8 cellular contexts compared by ENCODE assay signal in the genomic region with DNA sequence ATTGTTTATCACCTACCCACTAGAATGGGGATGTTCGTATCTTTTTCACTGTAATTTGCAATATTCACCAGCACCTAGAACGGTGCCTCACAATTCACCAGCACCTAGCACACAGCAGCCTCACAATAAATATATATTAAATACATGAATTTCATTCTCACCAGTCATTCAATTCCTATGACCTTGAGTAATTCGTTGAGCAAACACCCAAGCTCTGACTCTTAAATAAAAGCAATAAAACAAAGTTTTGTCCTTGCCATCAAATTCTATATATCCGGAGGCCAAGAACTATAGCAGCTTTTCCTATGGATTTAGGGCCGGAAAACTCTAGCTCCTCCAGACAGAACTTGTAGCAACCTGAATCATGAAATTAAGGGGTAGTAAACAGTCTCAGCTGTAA. TPM values are rescaled to one million over a fixed set of nuclear protein-coding genes. Genes with fewer than 3 reads are reported as not detected.
DNase-seq lines count a peak whose midpoint lies in the region; ATAC-seq and TF ChIP-seq lines count a peak whose summit lies in the region.

No MANE protein-coding gene starts in this region.

- intact Hi-C loops in right cardiac atrium (cut with DNase I), result no loop called here

- DNase-seq in HCEC 1CT, result peak; percentile 36
- DNase-seq in WTC11 (ENCODE audit: low spot score), result no peak
- no peak for DNase-seq in right cardiac atrium
- DNase-seq in stimulated activated CD4-positive, alpha-beta T cell treated with anti-CD3 and anti-CD28 coated beads, Interleukin-4, amount 100 ng/mL, for 24 hours, result no peak
- no peak for DNase-seq in activated CD4-positive, alpha-beta T cell treated with anti-CD3 and anti-CD28 coated beads for 48 hours
- no peak for DNase-seq in omental fat pad (ENCODE audit: low spot score)
- no peak for DNase-seq in NCI-H345 (lab: John Stamatoyannopoulos, UW)

- H3K27me3 ChIP-seq in right cardiac atrium (ENCODE audit: control insufficient read depth, insufficient read depth), result no peaks in the 10 kb centered on the region

- POLR2A ChIA-PET in WTC11 (lab: Charles Lee), result interaction anchor here (1.1 kb wide), 1 partner anchor 54 kb away, joined by 4 read pairs; no protein-coding TSS in a partner anchor

- 41% methylated on average over 5 of the region's 5 CpGs for WGBS in right cardiac atrium

- CTCF ChIA-PET in WTC11 (lab: Charles Lee), result interaction anchor here (0.8 to 2.2 kb wide), 3 partner anchors 31 to 147 kb away, joined by 3 to 17 read pairs (median 5); a partner anchor contains a TSS

- H3K27me3 Mint-ChIP-seq in WTC11 (ENCODE audit: low read depth), result no peaks in the 10 kb centered on the region

- peak overlapping the region; percentile 80 for H3K4me3 Mint-ChIP-seq in WTC11

- peaks cover 3% of the 10 kb centered on the region for H3K4me1 ChIP-seq in right cardiac atrium (ENCODE audit: control insufficient read depth, insufficient read depth, low read length)

- ATAC-seq in WTC11 (no peak), right cardiac atrium (no peak), omental fat pad (ENCODE audit: low FRiP score) (no peak)

- peak overlapping the region; percentile 87 for H3K27ac Mint-ChIP-seq in WTC11

- TF ChIP-seq CTCF in WTC11 (IDR thresholded peaks at IDR 0.05), result no peak
- no peak for TF ChIP-seq CTCF in omental fat pad (IDR thresholded peaks at IDR 0.05)

- H3K4me3 ChIP-seq in right cardiac atrium (ENCODE audit: low read length) (peak overlapping the region; percentile 78), skin epidermis (peak overlapping the region; percentile 72 to 100 (median 97))

- H3K36me3 Mint-ChIP-seq in WTC11, result peaks cover 20% of the 10 kb centered on the region

- no peak overlapping the region for H3K27ac ChIP-seq in right cardiac atrium (ENCODE audit: low read length)
- peak overlapping the region in 12 of 21 experiments; percentile 97 to 100 (median 100) for H3K27ac ChIP-seq in skin epidermis

- H3K4me1 Mint-ChIP-seq in WTC11, result peaks cover 29% of the 10 kb centered on the region

- no peaks in the 10 kb centered on the region for H3K9me3 ChIP-seq in right cardiac atrium (ENCODE audit: control insufficient read depth, low read length)

- no peaks in the 10 kb centered on the region for H3K9me3 Mint-ChIP-seq in WTC11

TF ChIP-seq in WTC11, 78 proteins besides CTCF, POLR2A, EP300 and RAD21:
- TF ChIP-seq, protein P1, sequence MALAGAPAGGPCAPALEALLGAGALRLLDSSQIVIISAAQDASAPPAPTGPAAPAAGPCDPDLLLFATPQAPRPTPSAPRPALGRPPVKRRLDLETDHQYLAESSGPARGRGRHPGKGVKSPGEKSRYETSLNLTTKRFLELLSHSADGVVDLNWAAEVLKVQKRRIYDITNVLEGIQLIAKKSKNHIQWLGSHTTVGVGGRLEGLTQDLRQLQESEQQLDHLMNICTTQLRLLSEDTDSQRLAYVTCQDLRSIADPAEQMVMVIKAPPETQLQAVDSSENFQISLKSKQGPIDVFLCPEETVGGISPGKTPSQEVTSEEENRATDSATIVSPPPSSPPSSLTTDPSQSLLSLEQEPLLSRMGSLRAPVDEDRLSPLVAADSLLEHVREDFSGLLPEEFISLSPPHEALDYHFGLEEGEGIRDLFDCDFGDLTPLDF (CRISPR knock-in tag; IDR thresholded peaks at IDR 0.05), result no peak
- no peak for TF ChIP-seq RELA (CRISPR knock-in tag; IDR thresholded peaks at IDR 0.05; ENCODE audit: borderline replicate concordance)
- no peak for TF ChIP-seq PRRX2 (CRISPR knock-in tag; IDR thresholded peaks at IDR 0.05)
- TF ChIP-seq, protein P2, sequence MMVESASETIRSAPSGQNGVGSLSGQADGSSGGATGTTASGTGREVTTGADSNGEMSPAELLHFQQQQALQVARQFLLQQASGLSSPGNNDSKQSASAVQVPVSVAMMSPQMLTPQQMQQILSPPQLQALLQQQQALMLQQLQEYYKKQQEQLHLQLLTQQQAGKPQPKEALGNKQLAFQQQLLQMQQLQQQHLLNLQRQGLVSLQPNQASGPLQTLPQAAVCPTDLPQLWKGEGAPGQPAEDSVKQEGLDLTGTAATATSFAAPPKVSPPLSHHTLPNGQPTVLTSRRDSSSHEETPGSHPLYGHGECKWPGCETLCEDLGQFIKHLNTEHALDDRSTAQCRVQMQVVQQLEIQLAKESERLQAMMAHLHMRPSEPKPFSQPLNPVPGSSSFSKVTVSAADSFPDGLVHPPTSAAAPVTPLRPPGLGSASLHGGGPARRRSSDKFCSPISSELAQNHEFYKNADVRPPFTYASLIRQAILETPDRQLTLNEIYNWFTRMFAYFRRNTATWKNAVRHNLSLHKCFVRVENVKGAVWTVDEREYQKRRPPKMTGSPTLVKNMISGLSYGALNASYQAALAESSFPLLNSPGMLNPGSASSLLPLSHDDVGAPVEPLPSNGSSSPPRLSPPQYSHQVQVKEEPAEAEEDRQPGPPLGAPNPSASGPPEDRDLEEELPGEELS (CRISPR knock-in tag; IDR thresholded peaks at IDR 0.05), result no peak
- TF ChIP-seq, protein P3, sequence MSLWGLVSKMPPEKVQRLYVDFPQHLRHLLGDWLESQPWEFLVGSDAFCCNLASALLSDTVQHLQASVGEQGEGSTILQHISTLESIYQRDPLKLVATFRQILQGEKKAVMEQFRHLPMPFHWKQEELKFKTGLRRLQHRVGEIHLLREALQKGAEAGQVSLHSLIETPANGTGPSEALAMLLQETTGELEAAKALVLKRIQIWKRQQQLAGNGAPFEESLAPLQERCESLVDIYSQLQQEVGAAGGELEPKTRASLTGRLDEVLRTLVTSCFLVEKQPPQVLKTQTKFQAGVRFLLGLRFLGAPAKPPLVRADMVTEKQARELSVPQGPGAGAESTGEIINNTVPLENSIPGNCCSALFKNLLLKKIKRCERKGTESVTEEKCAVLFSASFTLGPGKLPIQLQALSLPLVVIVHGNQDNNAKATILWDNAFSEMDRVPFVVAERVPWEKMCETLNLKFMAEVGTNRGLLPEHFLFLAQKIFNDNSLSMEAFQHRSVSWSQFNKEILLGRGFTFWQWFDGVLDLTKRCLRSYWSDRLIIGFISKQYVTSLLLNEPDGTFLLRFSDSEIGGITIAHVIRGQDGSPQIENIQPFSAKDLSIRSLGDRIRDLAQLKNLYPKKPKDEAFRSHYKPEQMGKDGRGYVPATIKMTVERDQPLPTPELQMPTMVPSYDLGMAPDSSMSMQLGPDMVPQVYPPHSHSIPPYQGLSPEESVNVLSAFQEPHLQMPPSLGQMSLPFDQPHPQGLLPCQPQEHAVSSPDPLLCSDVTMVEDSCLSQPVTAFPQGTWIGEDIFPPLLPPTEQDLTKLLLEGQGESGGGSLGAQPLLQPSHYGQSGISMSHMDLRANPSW (CRISPR knock-in tag; conservative IDR thresholded peaks at IDR 0.05; ENCODE audit: low read depth), result no peak
- TF ChIP-seq TEAD4 (CRISPR knock-in tag; IDR thresholded peaks at IDR 0.05), result no peak
TF ChIP-seq in WTC11: peak in this region for 0.

RNA-seq across cellular contexts. Expression of a gene that starts 1.0 kb away (rescaled TPM):
- total RNA-seq in WTC11 (2021) (108 to 133 TPM (median 123 TPM) in 3 replicates), right cardiac atrium (100 to 1,000 TPM; 132 to 155 (median 141) TPM), omental fat pad (100 to 1,000 TPM in 3 of 4 donors, 10 to 100 TPM in 1; 96.1 to 133 (median 114) TPM)
- polyA plus RNA-seq in right cardiac atrium, result 117 TPM

RNA-seq across cellular contexts. Expression of a gene that starts 22.1 kb away (rescaled TPM):
- total RNA-seq in WTC11 (2021) (103 to 114 TPM (median 110 TPM) in 3 replicates), right cardiac atrium (10 to 100 TPM; 17.5 to 21.5 (median 19.8) TPM), omental fat pad (10 to 100 TPM; 29.4 to 38.8 (median 35.3) TPM)
- polyA plus RNA-seq in right cardiac atrium, result 18.1 TPM

RNA-seq across cellular contexts. Expression of a gene that starts 28.2 kb away (rescaled TPM):
- total RNA-seq in WTC11 (2021) (0.55 to 0.77 TPM (median 0.66 TPM) in 3 replicates), right cardiac atrium (not detected), omental fat pad (under 1 TPM in 1 of 4 donors, not detected in 3; 0.28 TPM)
- not detected for polyA plus RNA-seq in right cardiac atrium

RNA-seq across cellular contexts. Expression of a gene that starts 53.7 kb away (rescaled TPM):
- 29.8 to 38.5 TPM (median 33.0 TPM) in 3 replicates for total RNA-seq in WTC11 (2021)
- under 1 TPM; 0.25 to 0.68 (median 0.51) TPM for total RNA-seq in right cardiac atrium
- 0.93 TPM for polyA plus RNA-seq in right cardiac atrium
- total RNA-seq in omental fat pad, result 10 to 100 TPM in 3 of 4 donors, 1 to 10 TPM in 1; 1.6 to 13.9 (median 11.3) TPM
